Comparison of ENCODE assay signal across 32 cellular contexts in genomic region chr3:72449551-72449950, GRCh38. TPM values are rescaled to one million over a fixed set of nuclear protein-coding genes. Genes with fewer than 3 reads are reported as not detected.
DNase-seq lines count a peak whose midpoint lies in the region; ATAC-seq and TF ChIP-seq lines count a peak whose summit lies in the region.
"Had no signal": no experiment of that assay in that cellular context is flagged by ENCODE, and none has a peak within 500 bp of the region (broad histone marks: within the 10 kb centered on the region; RNA-seq: fewer than 3 reads in every experiment).

No MANE protein-coding gene starts in this region.

- DNase-seq in AG09319 (ENCODE audit: extremely low read depth, low read depth) (peak; percentile 71), HFF-Myc (ENCODE audit: extremely low read depth, low read depth) (peak; percentile 80), chondrocyte (ENCODE audit: low spot score) (no peak), iris pigment epithelial cell (ENCODE audit: low read depth) (peak; percentile 29), left colon (no peak), nephron progenitor cell (no peak), SIG-M5 treated with dmso at 0.1 percent for 504 hours (lab: John Stamatoyannopoulos, UW; ENCODE audit: unreplicated experiment) (no peak)
- DNase-seq: activated CD8-positive, alpha-beta T cell treated with anti-CD3 and anti-CD28 coated beads for 36 hours; aorta; effector memory CD4-positive, alpha-beta T cell; KBM-7; kidney glomerular epithelial cell; lower lobe of right lung; MG63; midbrain; natural killer cell; NCI-H1105 treated with DMSO at 0.1 percent for 48 hours; NCI-H2029; NCI-H526 treated with DMSO at 0.1 percent for 48 hours; psoas muscle; Right ventricle myocardium superior; stimulated activated CD4-positive, alpha-beta T cell treated with anti-CD3 and anti-CD28 coated beads, Interleukin-4, amount 100 ng/mL, for 1 hour; stomach; SW 1271; thyroid gland had no signal

- intact Hi-C loops in left colon (cut with DNase I, micrococcal nuclease): no loop called here

- no peak for ATAC-seq in left colon
- no peak for ATAC-seq in HG02885 (IDR thresholded peaks at IDR 0.05; ENCODE audit: poor library complexity, unreplicated experiment)
- ATAC-seq: activated CD8-positive, alpha-beta T cell treated with anti-CD3 and anti-CD28 coated beads for 36 hours; gastroesophageal sphincter; lower lobe of right lung; natural killer cell; psoas muscle; sciatic nerve had no signal

- H3K36me3 Mint-ChIP-seq in chondrocyte (ENCODE audit: low read depth) (peaks cover 4% of the 10 kb centered on the region), nephron progenitor cell (ENCODE audit: low read depth) (peaks cover 2% of the 10 kb centered on the region)
- H3K36me3 Mint-ChIP-seq: natural killer cell had no signal

- peaks cover 29% of the 10 kb centered on the region for H3K4me1 Mint-ChIP-seq in chondrocyte (ENCODE audit: low read depth)
- H3K4me1 Mint-ChIP-seq in nephron progenitor cell: peaks cover 27% of the 10 kb centered on the region

- H3K27me3 Mint-ChIP-seq in chondrocyte (ENCODE audit: low read depth) (peaks cover 21% of the 10 kb centered on the region), nephron progenitor cell (ENCODE audit: low read depth, poor library complexity) (peaks cover 52% of the 10 kb centered on the region)
- H3K27me3 Mint-ChIP-seq: activated naive CD4-positive, alpha-beta T cell treated with anti-CD3 and anti-CD28 coated beads, Interleukin-2, amount 50 U/mL, for 24 hours had no signal

- H3K9me3 Mint-ChIP-seq in chondrocyte (ENCODE audit: low read depth): no peaks in the 10 kb centered on the region
- H3K9me3 Mint-ChIP-seq in nephron progenitor cell: no peaks in the 10 kb centered on the region
- H3K9me3 Mint-ChIP-seq: activated CD8-positive, alpha-beta T cell treated with anti-CD3 and anti-CD28 coated beads for 36 hours; natural killer cell had no signal

- H3K27ac Mint-ChIP-seq in chondrocyte (ENCODE audit: unreplicated experiment): peak overlapping the region; percentile 25
- no peak overlapping the region for H3K27ac Mint-ChIP-seq in nephron progenitor cell
- H3K27ac Mint-ChIP-seq: activated CD8-positive, alpha-beta T cell treated with anti-CD3 and anti-CD28 coated beads for 36 hours; natural killer cell had no signal

- H3K4me3 Mint-ChIP-seq in chondrocyte (ENCODE audit: unreplicated experiment): no peak overlapping the region
- H3K4me3 Mint-ChIP-seq in nephron progenitor cell: no peak overlapping the region
- H3K4me3 Mint-ChIP-seq: activated CD8-positive, alpha-beta T cell treated with anti-CD3 and anti-CD28 coated beads for 36 hours; activated naive CD4-positive, alpha-beta T cell treated with anti-CD3 and anti-CD28 coated beads, Interleukin-2, amount 50 U/mL, for 24 hours had no signal

- TF ChIP-seq CTCF in AG09319 (IDR thresholded peaks at IDR 0.05; ENCODE audit: low read depth, low read length): no peak
- TF ChIP-seq CTCF in HFF-Myc (IDR thresholded peaks at IDR 0.05; ENCODE audit: low read depth, low read length, missing control alignments): no peak
- TF ChIP-seq CTCF in chondrocyte (IDR thresholded peaks at IDR 0.05): no peak
- TF ChIP-seq CTCF in nephron progenitor cell (IDR thresholded peaks at IDR 0.05): no peak

- H3K4me3 ChIP-seq in HFF-Myc (replicated peaks; ENCODE audit: low read depth, low read length): no peak overlapping the region
- H3K4me3 ChIP-seq: cardiac muscle cell, coronary artery, gastroesophageal sphincter, lower lobe of right lung, MG63, PC-9, psoas muscle, stomach, thyroid gland had no signal

RNA-seq across cellular contexts. Expression of gene RYBP, which starts 3.1 kb away (rescaled TPM):
- 18.6 to 22.6 TPM (median 22.0 TPM) in 3 replicates for total RNA-seq in chondrocyte
- 10 to 100 TPM; 14.4 to 19.1 TPM for total RNA-seq in left colon

Comparison
In these comparisons a context has a peak if more than half of its experiments do, and no peak if none do; other contexts are left out.
1. DNase-seq: peak in AG09319 (single experiment), HFF-Myc (single experiment) and iris pigment epithelial cell (single experiment); none in chondrocyte (single experiment), left colon (0 of 2), nephron progenitor cell (single experiment) and SIG-M5 treated with dmso at 0.1 percent for 504 hours (single experiment).